1 cellular context compared by ENCODE assay signal in genomic region chr1:183996396-183996795, GRCh38.
TF ChIP-seq lines count a peak whose summit lies in the region.

No MANE protein-coding gene starts in this region.

TF ChIP-seq in K562, 482 proteins besides CTCF, POLR2A, EP300 and RAD21 (continued from another document and continues in another):
- TF ChIP-seq, protein P1, sequence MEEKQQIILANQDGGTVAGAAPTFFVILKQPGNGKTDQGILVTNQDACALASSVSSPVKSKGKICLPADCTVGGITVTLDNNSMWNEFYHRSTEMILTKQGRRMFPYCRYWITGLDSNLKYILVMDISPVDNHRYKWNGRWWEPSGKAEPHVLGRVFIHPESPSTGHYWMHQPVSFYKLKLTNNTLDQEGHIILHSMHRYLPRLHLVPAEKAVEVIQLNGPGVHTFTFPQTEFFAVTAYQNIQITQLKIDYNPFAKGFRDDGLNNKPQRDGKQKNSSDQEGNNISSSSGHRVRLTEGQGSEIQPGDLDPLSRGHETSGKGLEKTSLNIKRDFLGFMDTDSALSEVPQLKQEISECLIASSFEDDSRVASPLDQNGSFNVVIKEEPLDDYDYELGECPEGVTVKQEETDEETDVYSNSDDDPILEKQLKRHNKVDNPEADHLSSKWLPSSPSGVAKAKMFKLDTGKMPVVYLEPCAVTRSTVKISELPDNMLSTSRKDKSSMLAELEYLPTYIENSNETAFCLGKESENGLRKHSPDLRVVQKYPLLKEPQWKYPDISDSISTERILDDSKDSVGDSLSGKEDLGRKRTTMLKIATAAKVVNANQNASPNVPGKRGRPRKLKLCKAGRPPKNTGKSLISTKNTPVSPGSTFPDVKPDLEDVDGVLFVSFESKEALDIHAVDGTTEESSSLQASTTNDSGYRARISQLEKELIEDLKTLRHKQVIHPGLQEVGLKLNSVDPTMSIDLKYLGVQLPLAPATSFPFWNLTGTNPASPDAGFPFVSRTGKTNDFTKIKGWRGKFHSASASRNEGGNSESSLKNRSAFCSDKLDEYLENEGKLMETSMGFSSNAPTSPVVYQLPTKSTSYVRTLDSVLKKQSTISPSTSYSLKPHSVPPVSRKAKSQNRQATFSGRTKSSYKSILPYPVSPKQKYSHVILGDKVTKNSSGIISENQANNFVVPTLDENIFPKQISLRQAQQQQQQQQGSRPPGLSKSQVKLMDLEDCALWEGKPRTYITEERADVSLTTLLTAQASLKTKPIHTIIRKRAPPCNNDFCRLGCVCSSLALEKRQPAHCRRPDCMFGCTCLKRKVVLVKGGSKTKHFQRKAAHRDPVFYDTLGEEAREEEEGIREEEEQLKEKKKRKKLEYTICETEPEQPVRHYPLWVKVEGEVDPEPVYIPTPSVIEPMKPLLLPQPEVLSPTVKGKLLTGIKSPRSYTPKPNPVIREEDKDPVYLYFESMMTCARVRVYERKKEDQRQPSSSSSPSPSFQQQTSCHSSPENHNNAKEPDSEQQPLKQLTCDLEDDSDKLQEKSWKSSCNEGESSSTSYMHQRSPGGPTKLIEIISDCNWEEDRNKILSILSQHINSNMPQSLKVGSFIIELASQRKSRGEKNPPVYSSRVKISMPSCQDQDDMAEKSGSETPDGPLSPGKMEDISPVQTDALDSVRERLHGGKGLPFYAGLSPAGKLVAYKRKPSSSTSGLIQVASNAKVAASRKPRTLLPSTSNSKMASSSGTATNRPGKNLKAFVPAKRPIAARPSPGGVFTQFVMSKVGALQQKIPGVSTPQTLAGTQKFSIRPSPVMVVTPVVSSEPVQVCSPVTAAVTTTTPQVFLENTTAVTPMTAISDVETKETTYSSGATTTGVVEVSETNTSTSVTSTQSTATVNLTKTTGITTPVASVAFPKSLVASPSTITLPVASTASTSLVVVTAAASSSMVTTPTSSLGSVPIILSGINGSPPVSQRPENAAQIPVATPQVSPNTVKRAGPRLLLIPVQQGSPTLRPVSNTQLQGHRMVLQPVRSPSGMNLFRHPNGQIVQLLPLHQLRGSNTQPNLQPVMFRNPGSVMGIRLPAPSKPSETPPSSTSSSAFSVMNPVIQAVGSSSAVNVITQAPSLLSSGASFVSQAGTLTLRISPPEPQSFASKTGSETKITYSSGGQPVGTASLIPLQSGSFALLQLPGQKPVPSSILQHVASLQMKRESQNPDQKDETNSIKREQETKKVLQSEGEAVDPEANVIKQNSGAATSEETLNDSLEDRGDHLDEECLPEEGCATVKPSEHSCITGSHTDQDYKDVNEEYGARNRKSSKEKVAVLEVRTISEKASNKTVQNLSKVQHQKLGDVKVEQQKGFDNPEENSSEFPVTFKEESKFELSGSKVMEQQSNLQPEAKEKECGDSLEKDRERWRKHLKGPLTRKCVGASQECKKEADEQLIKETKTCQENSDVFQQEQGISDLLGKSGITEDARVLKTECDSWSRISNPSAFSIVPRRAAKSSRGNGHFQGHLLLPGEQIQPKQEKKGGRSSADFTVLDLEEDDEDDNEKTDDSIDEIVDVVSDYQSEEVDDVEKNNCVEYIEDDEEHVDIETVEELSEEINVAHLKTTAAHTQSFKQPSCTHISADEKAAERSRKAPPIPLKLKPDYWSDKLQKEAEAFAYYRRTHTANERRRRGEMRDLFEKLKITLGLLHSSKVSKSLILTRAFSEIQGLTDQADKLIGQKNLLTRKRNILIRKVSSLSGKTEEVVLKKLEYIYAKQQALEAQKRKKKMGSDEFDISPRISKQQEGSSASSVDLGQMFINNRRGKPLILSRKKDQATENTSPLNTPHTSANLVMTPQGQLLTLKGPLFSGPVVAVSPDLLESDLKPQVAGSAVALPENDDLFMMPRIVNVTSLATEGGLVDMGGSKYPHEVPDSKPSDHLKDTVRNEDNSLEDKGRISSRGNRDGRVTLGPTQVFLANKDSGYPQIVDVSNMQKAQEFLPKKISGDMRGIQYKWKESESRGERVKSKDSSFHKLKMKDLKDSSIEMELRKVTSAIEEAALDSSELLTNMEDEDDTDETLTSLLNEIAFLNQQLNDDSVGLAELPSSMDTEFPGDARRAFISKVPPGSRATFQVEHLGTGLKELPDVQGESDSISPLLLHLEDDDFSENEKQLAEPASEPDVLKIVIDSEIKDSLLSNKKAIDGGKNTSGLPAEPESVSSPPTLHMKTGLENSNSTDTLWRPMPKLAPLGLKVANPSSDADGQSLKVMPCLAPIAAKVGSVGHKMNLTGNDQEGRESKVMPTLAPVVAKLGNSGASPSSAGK (IDR thresholded peaks at IDR 0.05): peak; percentile 85
- TF ChIP-seq ZNF507 (tag; conservative IDR thresholded peaks at IDR 0.05) (no peak), SMARCA4 (IDR thresholded peaks at IDR 0.05) (0 out of 2 replicates have a peak, but pooled peaks have one; percentile 57), KHSRP (IDR thresholded peaks at IDR 0.05) (no peak), ARID1B (IDR thresholded peaks at IDR 0.05) (peak; percentile 55), ZNF212 (CRISPR knock-in tag; IDR thresholded peaks at IDR 0.05) (no peak), CC2D1A (IDR thresholded peaks at IDR 0.05) (no peak), NCOA1 (IDR thresholded peaks at IDR 0.05; ENCODE audit: low read depth) (no peak), SP1 (CRISPR knock-in tag; IDR thresholded peaks at IDR 0.05) (0 out of 2 replicates have a peak, but pooled peaks have one; percentile 30), KLF6 (CRISPR knock-in tag; IDR thresholded peaks at IDR 0.05; ENCODE audit: borderline replicate concordance) (no peak; the same call in 1 of the 2 replicates), HSF4 (CRISPR knock-in tag; IDR thresholded peaks at IDR 0.05; ENCODE audit: borderline replicate concordance) (peak; percentile 75; the same call in 1 of the 2 replicates), ZNF77 (CRISPR knock-in tag; IDR thresholded peaks at IDR 0.05) (no peak), ZFX (CRISPR knock-in tag; IDR thresholded peaks at IDR 0.05) (peak; percentile 54; the same call in 1 of the 2 replicates), ZNF586 (CRISPR knock-in tag; conservative IDR thresholded peaks at IDR 0.05) (no peak), GTF3C2 (IDR thresholded peaks at IDR 0.05; ENCODE audit: borderline replicate concordance, extremely low read depth, insufficient read length) (no peak), DACH1 (IDR thresholded peaks at IDR 0.05; ENCODE audit: partially characterized antibody) (peak; percentile 9), ETV6 (IDR thresholded peaks at IDR 0.05; ENCODE audit: borderline replicate concordance in 1 of 2, low read depth in 2 of 2, low read length in 1 of 2) (no peak), ETV6 (CRISPR knock-in tag; IDR thresholded peaks at IDR 0.05; ENCODE audit: borderline replicate concordance) (no peak), TEAD2 (tag; IDR thresholded peaks at IDR 0.05) (peak; percentile 65; the same call in 1 of the 2 replicates), HDAC2 (IDR thresholded peaks at IDR 0.05) (peak; percentile 39; the same call in 1 of the 2 replicates), PKNOX1 (IDR thresholded peaks at IDR 0.05) (peak; percentile 86), OTX1 (CRISPR knock-in tag; IDR thresholded peaks at IDR 0.05) (no peak), HDGF (IDR thresholded peaks at IDR 0.05) (0 out of 2 replicates have a peak, but pooled peaks have one; percentile 45), DDX20 (tag; IDR thresholded peaks at IDR 0.05; ENCODE audit: low read depth) (peak; percentile 41; the same call in 1 of the 2 replicates), ZNF75A (CRISPR knock-in tag; IDR thresholded peaks at IDR 0.05) (no peak), TCF7 (IDR thresholded peaks at IDR 0.05; ENCODE audit: borderline replicate concordance) (no peak), PHB (CRISPR knock-in tag; IDR thresholded peaks at IDR 0.05) (no peak), ZNF41 (CRISPR knock-in tag; conservative IDR thresholded peaks at IDR 0.05) (no peak), TAF1 (IDR thresholded peaks at IDR 0.05; ENCODE audit: control insufficient read depth, extremely low read depth, insufficient read depth, low read length, severe bottlenecking) (no peak), MYC (IDR thresholded peaks at IDR 0.05; ENCODE audit: low read depth, low read length) (peak; percentile 64), MYC (CRISPR knock-in tag; IDR thresholded peaks at IDR 0.05; ENCODE audit: borderline replicate concordance, low read depth) (no peak), MTA3 (IDR thresholded peaks at IDR 0.05; ENCODE audit: borderline replicate concordance) (peak; percentile 51; the same call in 1 of the 2 replicates), STAG1 (CRISPR knock-in tag; IDR thresholded peaks at IDR 0.05; ENCODE audit: borderline replicate concordance) (no peak), ZNF274 (IDR thresholded peaks at IDR 0.05; ENCODE audit: borderline replicate concordance, low read depth, low read length) (no peak), ESRRB (CRISPR knock-in tag; IDR thresholded peaks at IDR 0.05; ENCODE audit: borderline replicate concordance) (no peak), ZBTB7A (IDR thresholded peaks at IDR 0.05; ENCODE audit: borderline replicate concordance, control insufficient read depth, low read depth, low read length) (no peak), SMARCA5 (IDR thresholded peaks at IDR 0.05) (no peak), PCBP2 (IDR thresholded peaks at IDR 0.05; ENCODE audit: low read depth, low read length, poor library complexity, severe bottlenecking) (no peak), ZNF431 (CRISPR knock-in tag; IDR thresholded peaks at IDR 0.05) (no peak), ZEB2 (IDR thresholded peaks at IDR 0.05) (0 out of 2 replicates have a peak, but pooled peaks have one; percentile 55), GATAD2B (IDR thresholded peaks at IDR 0.05; ENCODE audit: borderline replicate concordance) (no peak), ZBTB1 (CRISPR knock-in tag; IDR thresholded peaks at IDR 0.05; ENCODE audit: borderline replicate concordance, low read depth) (no peak), ZNF561 (CRISPR knock-in tag; conservative IDR thresholded peaks at IDR 0.05) (no peak), HEY1 (CRISPR knock-in tag; IDR thresholded peaks at IDR 0.05; ENCODE audit: borderline replicate concordance) (0 out of 2 replicates have a peak, but pooled peaks have one; percentile 43), KDM1A (IDR thresholded peaks at IDR 0.05) (peak in 1 of 2 experiments; percentile 22; a peak in 2 of 4 replicates), SMAD4 (CRISPR knock-in tag; conservative IDR thresholded peaks at IDR 0.05) (peak; percentile 59; the same call in 1 of the 2 replicates), TAL1 (IDR thresholded peaks at IDR 0.05) (0 out of 2 replicates have a peak, but pooled peaks have one; percentile 1), ERF (CRISPR knock-in tag; IDR thresholded peaks at IDR 0.05) (no peak), TEAD1 (CRISPR knock-in tag; IDR thresholded peaks at IDR 0.05) (peak in 1 of 2 experiments; percentile 69; a peak in 1 of 4 replicates), RCOR1 (IDR thresholded peaks at IDR 0.05; ENCODE audit: borderline replicate concordance in 1 of 2, low read depth in 2 of 2, low read length in 2 of 2) (peak; percentile 19 to 89; a peak in 3 of 4 replicates)
- TF ChIP-seq, protein P2, sequence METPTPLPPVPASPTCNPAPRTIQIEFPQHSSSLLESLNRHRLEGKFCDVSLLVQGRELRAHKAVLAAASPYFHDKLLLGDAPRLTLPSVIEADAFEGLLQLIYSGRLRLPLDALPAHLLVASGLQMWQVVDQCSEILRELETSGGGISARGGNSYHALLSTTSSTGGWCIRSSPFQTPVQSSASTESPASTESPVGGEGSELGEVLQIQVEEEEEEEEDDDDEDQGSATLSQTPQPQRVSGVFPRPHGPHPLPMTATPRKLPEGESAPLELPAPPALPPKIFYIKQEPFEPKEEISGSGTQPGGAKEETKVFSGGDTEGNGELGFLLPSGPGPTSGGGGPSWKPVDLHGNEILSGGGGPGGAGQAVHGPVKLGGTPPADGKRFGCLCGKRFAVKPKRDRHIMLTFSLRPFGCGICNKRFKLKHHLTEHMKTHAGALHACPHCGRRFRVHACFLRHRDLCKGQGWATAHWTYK (CRISPR knock-in tag; IDR thresholded peaks at IDR 0.05): no peak; the same call in 1 of the 2 replicates
- TF ChIP-seq, protein P3, sequence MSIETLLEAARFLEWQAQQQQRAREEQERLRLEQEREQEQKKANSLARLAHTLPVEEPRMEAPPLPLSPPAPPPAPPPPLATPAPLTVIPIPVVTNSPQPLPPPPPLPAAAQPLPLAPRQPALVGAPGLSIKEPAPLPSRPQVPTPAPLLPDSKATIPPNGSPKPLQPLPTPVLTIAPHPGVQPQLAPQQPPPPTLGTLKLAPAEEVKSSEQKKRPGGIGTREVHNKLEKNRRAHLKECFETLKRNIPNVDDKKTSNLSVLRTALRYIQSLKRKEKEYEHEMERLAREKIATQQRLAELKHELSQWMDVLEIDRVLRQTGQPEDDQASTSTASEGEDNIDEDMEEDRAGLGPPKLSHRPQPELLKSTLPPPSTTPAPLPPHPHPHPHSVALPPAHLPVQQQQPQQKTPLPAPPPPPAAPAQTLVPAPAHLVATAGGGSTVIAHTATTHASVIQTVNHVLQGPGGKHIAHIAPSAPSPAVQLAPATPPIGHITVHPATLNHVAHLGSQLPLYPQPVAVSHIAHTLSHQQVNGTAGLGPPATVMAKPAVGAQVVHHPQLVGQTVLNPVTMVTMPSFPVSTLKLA (conservative IDR thresholded peaks at IDR 0.05): peak in 1 of 2 experiments; percentile 46; a peak in 1 of 4 replicates
- TF ChIP-seq, protein P4, sequence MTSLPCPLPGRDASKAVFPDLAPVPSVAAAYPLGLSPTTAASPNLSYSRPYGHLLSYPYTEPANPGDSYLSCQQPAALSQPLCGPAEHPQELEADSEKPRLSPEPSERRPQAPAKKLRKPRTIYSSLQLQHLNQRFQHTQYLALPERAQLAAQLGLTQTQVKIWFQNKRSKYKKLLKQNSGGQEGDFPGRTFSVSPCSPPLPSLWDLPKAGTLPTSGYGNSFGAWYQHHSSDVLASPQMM (CRISPR knock-in tag; IDR thresholded peaks at IDR 0.05): no peak
